In genomic region chr1:224381880-224382548, GRCh38 we compare ENCODE assay signal across 21 cellular contexts. TPM values are rescaled to one million over a fixed set of nuclear protein-coding genes. Genes with fewer than 3 reads are reported as not detected.
DNase-seq lines count a peak whose midpoint lies in the region; ATAC-seq, FAIRE-seq and TF ChIP-seq lines count a peak whose summit lies in the region.
"Had no signal": no experiment of that assay in that cellular context is flagged by ENCODE, and none has a peak within 500 bp of the region (broad histone marks: within the 10 kb centered on the region; RNA-seq: fewer than 3 reads in every experiment).

No MANE protein-coding gene starts in this region.

- TF ChIP-seq EP300 in HepG2 (IDR thresholded peaks at IDR 0.05; ENCODE audit: low read depth in 2 of 2, low read length in 2 of 2) (no peak), HepG2 (CRISPR knock-in tag; IDR thresholded peaks at IDR 0.05; ENCODE audit: borderline replicate concordance) (no peak)

- H3K9me2 ChIP-seq in GM23338 (ENCODE audit: insufficient read depth) = no peaks in the 10 kb centered on the region

- H3K27ac ChIP-seq in GM23338 (ENCODE audit: low read depth) (peak overlapping the region; percentile 72; the same call in 1 of the 2 replicates), HepG2 (ENCODE audit: extremely low read length, insufficient read depth, low read length) (no peak overlapping the region), tibial artery (no peak overlapping the region)
- H3K27ac ChIP-seq: brain microvascular endothelial cell, KMS-11, thyroid gland had no signal

- peaks cover 15% of the 10 kb centered on the region for H3K36me3 Mint-ChIP-seq in GM23338 (ENCODE audit: low read depth)
- H3K36me3 Mint-ChIP-seq in activated T-helper 2 cell treated with anti-CD3 and anti-CD28 coated beads, Interferon-gamma antibody, Interleukin-2, Interleukin-4, amounts not matched to agents 10 μg/mL and 5 μg/mL and 100 μg/mL, durations not matched to agents 14 hours and 24 hours and 36 hours (ENCODE audit: low read depth) = peaks cover 83% of the 10 kb centered on the region
- H3K36me3 Mint-ChIP-seq in natural killer cell treated with Interleukin-12 subunit alpha and Interleukin-12 subunit beta and Interleukin-15 and Interleukin-18, amount 100 ng/mL, for 72 hours = peaks cover 5% of the 10 kb centered on the region

- no peaks in the 10 kb centered on the region for H3K4me1 ChIP-seq in GM23338 (ENCODE audit: insufficient read depth)
- H3K4me1 ChIP-seq in HepG2 (ENCODE audit: insufficient read depth, low read length) = peaks cover 11% of the 10 kb centered on the region
- H3K4me1 ChIP-seq in tibial artery = peaks cover 0 to 21% (median under 1%) of the 10 kb centered on the region in 4 donors
- H3K4me1 ChIP-seq: thyroid gland had no signal

- FAIRE-seq in HepG2 (lab: Jason Lieb, UNC) = no peak
- FAIRE-seq: A204.1, H54 had no signal

- WGBS in HepG2 (ENCODE audit: low lambda C conversion rate) = 100% methylated on average over 4 of the region's 4 CpGs

- ATAC-seq in GM23338 = no peak
- ATAC-seq in natural killer cell treated with Interleukin-12 subunit alpha and Interleukin-12 subunit beta and Interleukin-15 and Interleukin-18, amount 100 ng/mL, for 72 hours = no peak
- no peak for ATAC-seq in HepG2
- ATAC-seq: esophagus mucosa, left lung had no signal

- H4K20me1 ChIP-seq in GM23338 (replicated peaks; ENCODE audit: insufficient read depth) = no peaks in the 10 kb centered on the region
- H4K20me1 ChIP-seq in HepG2 (ENCODE audit: insufficient read depth, low read length) = no peaks in the 10 kb centered on the region

- H3K79me2 ChIP-seq in GM23338 (replicated peaks; ENCODE audit: insufficient read depth) (no peaks in the 10 kb centered on the region), HepG2 (ENCODE audit: insufficient read depth, low read length) (no peaks in the 10 kb centered on the region)

- H3K36me3 ChIP-seq in GM23338 (ENCODE audit: insufficient read depth) (peaks cover 8% of the 10 kb centered on the region), HepG2 (replicated peaks in 1 of 2; ENCODE audit: control insufficient read depth in 1 of 2, insufficient read depth in 2 of 2, low read length in 2 of 2) (peaks cover 0 to 8% of the 10 kb centered on the region in 2 experiments; a peak in 3 of 5 replicates), tibial artery (peaks cover 10 to 38% (median 30%) of the 10 kb centered on the region in 3 donors)

- H3K4me2 ChIP-seq in GM23338 = no peak overlapping the region
- no peak overlapping the region for H3K4me2 ChIP-seq in HepG2 (ENCODE audit: low read depth, low read length)
- H3K4me2 ChIP-seq: KMS-11 had no signal

- H2AFZ ChIP-seq in GM23338 (no peak overlapping the region), HepG2 (ENCODE audit: low read length) (no peak overlapping the region)

- DNase-seq in activated CD4-positive, alpha-beta T cell treated with anti-CD3 and anti-CD28 coated beads for 48 hours = peak; percentile 42
- DNase-seq in activated CD4-positive, alpha-beta T cell treated with anti-CD3 and anti-CD28 coated beads, Interleukin-2, amount 50 U/mL, for 1 hour = no peak
- DNase-seq in GM23338 (ENCODE audit: low spot score) (no peak), HepG2 (ENCODE audit: low spot score) (no peak), tibial artery (no peak), SK-N-DZ (ENCODE audit: low spot score) (no peak)
- no peak for DNase-seq in activated T-helper 2 cell treated with anti-CD3 and anti-CD28 coated beads, Interferon-gamma antibody, Interleukin-2, Interleukin-4, amounts not matched to agents 10 μg/mL and 5 μg/mL and 100 μg/mL, durations not matched to agents 14 hours and 24 hours and 36 hours (ENCODE audit: low spot score)
- DNase-seq in natural killer cell treated with Interleukin-12 subunit alpha and Interleukin-12 subunit beta and Interleukin-15 and Interleukin-18, amount 100 ng/mL, for 72 hours (ENCODE audit: low spot score) = no peak
- DNase-seq: activated gamma-delta T cell; brain microvascular endothelial cell; left lung; NCI-H1048; NCI-H526; SIG-M5; stimulated activated CD4-positive, alpha-beta T cell treated with anti-CD3 and anti-CD28 coated beads, Interleukin-2, amount 100 ng/mL, for 48 hours; thyroid gland had no signal

- BruUV-seq in HepG2 (replicated peaks; lab: Mats Ljungman, UMichigan) = no TSS peak

- intact Hi-C loops in activated T-helper 2 cell treated with anti-CD3 and anti-CD28 coated beads, Interferon-gamma antibody, Interleukin-2, Interleukin-4, amounts not matched to agents 10 μg/mL and 5 μg/mL and 100 μg/mL, durations not matched to agents 14 hours and 24 hours and 36 hours (cut with micrococcal nuclease) = loop anchor here (1.0 to 5.0 kb wide), 6 partner anchors 48 to 550 kb away; no protein-coding TSS in a partner anchor
- intact Hi-C loops in HepG2 (cut with micrococcal nuclease; ENCODE audit: unreplicated experiment) (no loop called here), tibial artery (cut with DNase I; ENCODE audit: low total_unique reads) (no loop called here)

- TF ChIP-seq POLR2A in HepG2 (IDR thresholded peaks at IDR 0.05; ENCODE audit: insufficient read depth in 1 of 2, low read depth in 2 of 2, low read length in 2 of 2) = no peak

- in situ Hi-C loops in HepG2 (cut with HindIII; ENCODE audit: extremely low pct_ligation_motif_present, low pct_unique_long_range_greater_than_20kb) = no loop called here

- no peaks in the 10 kb centered on the region for H3K4me1 Mint-ChIP-seq in GM23338
- peaks cover 67% of the 10 kb centered on the region for H3K4me1 Mint-ChIP-seq in activated T-helper 2 cell treated with anti-CD3 and anti-CD28 coated beads, Interferon-gamma antibody, Interleukin-2, Interleukin-4, amounts not matched to agents 10 μg/mL and 5 μg/mL and 100 μg/mL, durations not matched to agents 14 hours and 24 hours and 36 hours (ENCODE audit: low read depth)
- H3K4me1 Mint-ChIP-seq in natural killer cell treated with Interleukin-12 subunit alpha and Interleukin-12 subunit beta and Interleukin-15 and Interleukin-18, amount 100 ng/mL, for 72 hours (ENCODE audit: low read depth in 2 of 2) = peaks cover 43 to 59% of the 10 kb centered on the region in 2 donors

- TF ChIP-seq CTCF in GM23338 (conservative IDR thresholded peaks at IDR 0.05; ENCODE audit: low read depth in 2 of 2) (no peak), HepG2 (CRISPR knock-in tag; IDR thresholded peaks at IDR 0.05) (no peak), tibial artery (IDR thresholded peaks at IDR 0.05) (no peak)

- CTCF ChIA-PET in HepG2 (lab: Yijun Ruan, JAX; ENCODE audit: low intra/inter-chr PET ratio, low total read pairs) = no interaction called here

- no peaks in the 10 kb centered on the region for H3K9me3 ChIP-seq in HepG2 (ENCODE audit: low read length)
- H3K9me3 ChIP-seq in tibial artery = no peaks in the 10 kb centered on the region
- H3K9me3 ChIP-seq: BLaER1 treated with 17β-estradiol and CSF1 and Interleukin-3, amounts not matched to agents 10 nM and 100 nM; left lung; thyroid gland had no signal

- H3F3A ChIP-seq in GM23338 (replicated peaks; ENCODE audit: low read depth) = peaks cover 10% of the 10 kb centered on the region; the same call in 1 of the 2 replicates

- H3K27me3 Mint-ChIP-seq in GM23338 (ENCODE audit: insufficient read depth, low read depth, poor library complexity) = no peaks in the 10 kb centered on the region
- no peaks in the 10 kb centered on the region for H3K27me3 Mint-ChIP-seq in activated T-helper 2 cell treated with anti-CD3 and anti-CD28 coated beads, Interferon-gamma antibody, Interleukin-2, Interleukin-4, amounts not matched to agents 10 μg/mL and 5 μg/mL and 100 μg/mL, durations not matched to agents 14 hours and 24 hours and 36 hours (ENCODE audit: low read depth)
- H3K27me3 Mint-ChIP-seq in natural killer cell treated with Interleukin-12 subunit alpha and Interleukin-12 subunit beta and Interleukin-15 and Interleukin-18, amount 100 ng/mL, for 72 hours = no peaks in the 10 kb centered on the region

- POLR2A ChIA-PET in HepG2 (lab: Yijun Ruan, JAX) = interaction anchor here (0.5 kb wide), 1 partner anchor 14 kb away, joined by 3 read pairs; no protein-coding TSS in a partner anchor

- no peak overlapping the region for H3K9ac ChIP-seq in HepG2 (ENCODE audit: insufficient read depth, low read depth, low read length)
- H3K9ac ChIP-seq: BLaER1 treated with 17β-estradiol and CSF1 and Interleukin-3, amounts not matched to agents 10 nM and 100 nM; KMS-11 had no signal

- H3K27ac Mint-ChIP-seq in GM23338 = no peak overlapping the region
- peak overlapping the region; percentile 81 for H3K27ac Mint-ChIP-seq in activated T-helper 2 cell treated with anti-CD3 and anti-CD28 coated beads, Interferon-gamma antibody, Interleukin-2, Interleukin-4, amounts not matched to agents 10 μg/mL and 5 μg/mL and 100 μg/mL, durations not matched to agents 14 hours and 24 hours and 36 hours
- H3K27ac Mint-ChIP-seq in natural killer cell treated with Interleukin-12 subunit alpha and Interleukin-12 subunit beta and Interleukin-15 and Interleukin-18, amount 100 ng/mL, for 72 hours = peak overlapping the region; percentile 75 to 78

- H3K9me3 Mint-ChIP-seq in GM23338 = no peaks in the 10 kb centered on the region
- no peaks in the 10 kb centered on the region for H3K9me3 Mint-ChIP-seq in activated T-helper 2 cell treated with anti-CD3 and anti-CD28 coated beads, Interferon-gamma antibody, Interleukin-2, Interleukin-4, amounts not matched to agents 10 μg/mL and 5 μg/mL and 100 μg/mL, durations not matched to agents 14 hours and 24 hours and 36 hours
- no peaks in the 10 kb centered on the region for H3K9me3 Mint-ChIP-seq in natural killer cell treated with Interleukin-12 subunit alpha and Interleukin-12 subunit beta and Interleukin-15 and Interleukin-18, amount 100 ng/mL, for 72 hours

- TF ChIP-seq RAD21 in HepG2 (CRISPR knock-in tag; IDR thresholded peaks at IDR 0.05) = no peak

- H3K4me3 ChIP-seq in GM23338 (no peak overlapping the region), HepG2 (replicated peaks in 1 of 3; ENCODE audit: insufficient read depth in 1 of 3, low read depth in 2 of 3, low read length in 3 of 3) (no peak overlapping the region), tibial artery (no peak overlapping the region)
- H3K4me3 ChIP-seq: BLaER1 treated with 17β-estradiol and CSF1 and Interleukin-3, amounts not matched to agents 10 nM and 100 nM; left lung; thyroid gland had no signal

- H3K27me3 ChIP-seq in GM23338 (ENCODE audit: insufficient read depth) (no peaks in the 10 kb centered on the region), HepG2 (ENCODE audit: control insufficient read depth in 1 of 2, insufficient read depth in 2 of 2, low read length in 2 of 2) (no peaks in the 10 kb centered on the region), tibial artery (no peaks in the 10 kb centered on the region)
- H3K27me3 ChIP-seq: brain microvascular endothelial cell, left lung, thyroid gland had no signal

- H3K4me3 Mint-ChIP-seq in GM23338 = no peak overlapping the region
- no peak overlapping the region for H3K4me3 Mint-ChIP-seq in activated T-helper 2 cell treated with anti-CD3 and anti-CD28 coated beads, Interferon-gamma antibody, Interleukin-2, Interleukin-4, amounts not matched to agents 10 μg/mL and 5 μg/mL and 100 μg/mL, durations not matched to agents 14 hours and 24 hours and 36 hours (ENCODE audit: low read depth)
- H3K4me3 Mint-ChIP-seq in natural killer cell treated with Interleukin-12 subunit alpha and Interleukin-12 subunit beta and Interleukin-15 and Interleukin-18, amount 100 ng/mL, for 72 hours = peak overlapping the region; percentile 47

RNA-seq across cellular contexts. Expression of gene CNIH4, which starts 25.3 kb away (rescaled TPM):
- 47.4 and 53.5 TPM in 2 replicates for total RNA-seq in GM23338 (2014; rRNA removed; shearing (Covaris generic))
- 191 and 194 TPM in 2 replicates for polyA plus RNA-seq in GM23338 (2016; fragmentation: Nextera tagmentation; extraction: Ambion mirVana)
- 60.2 and 60.7 TPM in 2 replicates for total RNA-seq in activated T-helper 2 cell treated with anti-CD3 and anti-CD28 coated beads, Interferon-gamma antibody, Interleukin-2, Interleukin-4, amounts not matched to agents 10 μg/mL and 5 μg/mL and 100 μg/mL, durations not matched to agents 14 hours and 24 hours and 36 hours
- 10 to 100 TPM; 36.3 to 53.5 TPM for total RNA-seq in natural killer cell treated with Interleukin-12 subunit alpha and Interleukin-12 subunit beta and Interleukin-15 and Interleukin-18, amount 100 ng/mL, for 72 hours
- total RNA-seq in HepG2 (2016; rRNA removed; fragmentation: Illumina TruSeq; extraction: Trizol) = 30.3 and 51.8 TPM in 2 replicates
- total RNA-seq in HepG2 (2016; cell fraction: cytosol; rRNA removed; fragmentation: Illumina TruSeq; extraction: Trizol; ENCODE audit: low read depth) = 22.2 and 22.5 TPM in 2 replicates
- 35.5 and 50.0 TPM in 2 replicates for total RNA-seq in HepG2 (2016; cell fraction: insoluble cytoplasmic fraction; rRNA removed; fragmentation: Illumina TruSeq; extraction: Trizol)
- 23.2 and 27.4 TPM in 2 replicates for total RNA-seq in HepG2 (2016; cell fraction: membrane; rRNA removed; fragmentation: Illumina TruSeq; extraction: Trizol)
- 36.2 and 41.0 TPM in 2 replicates for total RNA-seq in HepG2 (2016; cell fraction: nucleus; rRNA removed; fragmentation: Illumina TruSeq; extraction: Trizol)
- 50.4 and 52.9 TPM in 2 replicates for polyA plus RNA-seq in HepG2 (2011; rRNA removed)
- 35.6 and 59.3 TPM in 2 replicates for polyA plus RNA-seq in HepG2 (2011; cell fraction: cytosol; rRNA removed)
- 15.6 and 17.8 TPM in 2 replicates for polyA plus RNA-seq in HepG2 (2011; cell fraction: nucleus; rRNA removed)
- 43.8 and 59.5 TPM in 2 replicates for polyA plus RNA-seq in HepG2 (2012)
- polyA plus RNA-seq in HepG2 (2016; cell fraction: cytosol; fragmentation: Illumina TruSeq; extraction: Trizol; ENCODE audit: low read depth) = 22.0 and 24.7 TPM in 2 replicates
- 31.4 and 34.0 TPM in 2 replicates for polyA plus RNA-seq in HepG2 (2016; cell fraction: insoluble cytoplasmic fraction; fragmentation: Illumina TruSeq; extraction: Trizol; ENCODE audit: low read depth)
- polyA plus RNA-seq in HepG2 (2016; cell fraction: membrane; fragmentation: Illumina TruSeq; extraction: Trizol; ENCODE audit: low read depth) = 22.1 and 23.7 TPM in 2 replicates
- 73.2 and 75.9 TPM in 2 replicates for polyA plus RNA-seq in HepG2 (2016; cell fraction: nucleus; fragmentation: Illumina TruSeq; extraction: Trizol; ENCODE audit: insufficient read depth, low read depth)
- 26.3 and 42.7 TPM in 2 replicates for polyA minus RNA-seq in HepG2 (2011; rRNA and poly(A)+ RNA removed; ENCODE audit: low replicate concordance)
- 7.6 and 13.7 TPM in 2 replicates for polyA minus RNA-seq in HepG2 (2011; cell fraction: cytosol; rRNA and poly(A)+ RNA removed)
- polyA minus RNA-seq in HepG2 (2011; cell fraction: nucleus; rRNA and poly(A)+ RNA removed) = 13.1 and 13.3 TPM in 2 replicates
- polyA plus RNA-seq in SK-N-DZ (2014; cell fraction: cytosol; rRNA removed) = 60.8 and 89.4 TPM in 2 replicates
- 47.2 and 53.1 TPM in 2 replicates for polyA plus RNA-seq in SK-N-DZ (2014; cell fraction: nucleus; rRNA removed)

RNA-seq across cellular contexts. Expression of gene NVL, which starts 52.0 kb away (rescaled TPM):
- 35.3 and 44.4 TPM in 2 replicates for total RNA-seq in GM23338 (2014; rRNA removed; shearing (Covaris generic))
- polyA plus RNA-seq in GM23338 (2016; fragmentation: Nextera tagmentation; extraction: Ambion mirVana) (62.2 and 71.7 TPM in 2 replicates), HepG2 (2011; rRNA removed) (7.6 and 8.3 TPM in 2 replicates)
- total RNA-seq in activated T-helper 2 cell treated with anti-CD3 and anti-CD28 coated beads, Interferon-gamma antibody, Interleukin-2, Interleukin-4, amounts not matched to agents 10 μg/mL and 5 μg/mL and 100 μg/mL, durations not matched to agents 14 hours and 24 hours and 36 hours = 38.4 and 39.0 TPM in 2 replicates
- total RNA-seq in natural killer cell treated with Interleukin-12 subunit alpha and Interleukin-12 subunit beta and Interleukin-15 and Interleukin-18, amount 100 ng/mL, for 72 hours = 10 to 100 TPM; 36.2 to 64.3 TPM
- total RNA-seq in HepG2 (2016; rRNA removed; fragmentation: Illumina TruSeq; extraction: Trizol) = 18.2 and 21.0 TPM in 2 replicates
- 7.4 and 8.8 TPM in 2 replicates for total RNA-seq in HepG2 (2016; cell fraction: cytosol; rRNA removed; fragmentation: Illumina TruSeq; extraction: Trizol; ENCODE audit: low read depth)
- 21.2 and 22.7 TPM in 2 replicates for total RNA-seq in HepG2 (2016; cell fraction: insoluble cytoplasmic fraction; rRNA removed; fragmentation: Illumina TruSeq; extraction: Trizol)
- 10.7 and 11.3 TPM in 2 replicates for total RNA-seq in HepG2 (2016; cell fraction: membrane; rRNA removed; fragmentation: Illumina TruSeq; extraction: Trizol)
- 35.2 and 36.4 TPM in 2 replicates for total RNA-seq in HepG2 (2016; cell fraction: nucleus; rRNA removed; fragmentation: Illumina TruSeq; extraction: Trizol)
- polyA plus RNA-seq in HepG2 (2011; cell fraction: cytosol; rRNA removed) = 4.7 and 6.7 TPM in 2 replicates
- 7.7 and 8.8 TPM in 2 replicates for polyA plus RNA-seq in HepG2 (2011; cell fraction: nucleus; rRNA removed)
- 8.4 and 8.9 TPM in 2 replicates for polyA plus RNA-seq in HepG2 (2012)
- polyA plus RNA-seq in HepG2 (2016; cell fraction: cytosol; fragmentation: Illumina TruSeq; extraction: Trizol; ENCODE audit: low read depth) = 4.2 and 5.2 TPM in 2 replicates
- polyA plus RNA-seq in HepG2 (2016; cell fraction: insoluble cytoplasmic fraction; fragmentation: Illumina TruSeq; extraction: Trizol; ENCODE audit: low read depth) = 17.3 and 18.5 TPM in 2 replicates
- 6.9 and 8.0 TPM in 2 replicates for polyA plus RNA-seq in HepG2 (2016; cell fraction: membrane; fragmentation: Illumina TruSeq; extraction: Trizol; ENCODE audit: low read depth)
- polyA plus RNA-seq in HepG2 (2016; cell fraction: nucleus; fragmentation: Illumina TruSeq; extraction: Trizol; ENCODE audit: insufficient read depth, low read depth) = 24.4 and 33.8 TPM in 2 replicates
- 7.1 and 34.1 TPM in 2 replicates for polyA minus RNA-seq in HepG2 (2011; rRNA and poly(A)+ RNA removed; ENCODE audit: low replicate concordance)
- polyA minus RNA-seq in HepG2 (2011; cell fraction: cytosol; rRNA and poly(A)+ RNA removed) = 6.9 and 7.8 TPM in 2 replicates
- polyA minus RNA-seq in HepG2 (2011; cell fraction: nucleus; rRNA and poly(A)+ RNA removed) = 32.3 and 38.8 TPM in 2 replicates
- 42.3 and 55.6 TPM in 2 replicates for polyA plus RNA-seq in SK-N-DZ (2014; cell fraction: cytosol; rRNA removed)
- 47.2 and 54.0 TPM in 2 replicates for polyA plus RNA-seq in SK-N-DZ (2014; cell fraction: nucleus; rRNA removed)

RNA-seq across cellular contexts. Expression of gene WDR26, which starts 52.6 kb away (rescaled TPM):
- 71.0 and 74.6 TPM in 2 replicates for total RNA-seq in GM23338 (2014; rRNA removed; shearing (Covaris generic))
- 13.9 and 16.9 TPM in 2 replicates for polyA plus RNA-seq in GM23338 (2016; fragmentation: Nextera tagmentation; extraction: Ambion mirVana)
- total RNA-seq in activated T-helper 2 cell treated with anti-CD3 and anti-CD28 coated beads, Interferon-gamma antibody, Interleukin-2, Interleukin-4, amounts not matched to agents 10 μg/mL and 5 μg/mL and 100 μg/mL, durations not matched to agents 14 hours and 24 hours and 36 hours = 80.5 and 82.0 TPM in 2 replicates
- 100 to 1,000 TPM in 1 of 2 donors, 10 to 100 TPM in 1; 87.7 to 103 TPM for total RNA-seq in natural killer cell treated with Interleukin-12 subunit alpha and Interleukin-12 subunit beta and Interleukin-15 and Interleukin-18, amount 100 ng/mL, for 72 hours
- total RNA-seq in HepG2 (2016; rRNA removed; fragmentation: Illumina TruSeq; extraction: Trizol) = 13.2 and 24.6 TPM in 2 replicates
- 2.7 and 3.3 TPM in 2 replicates for total RNA-seq in HepG2 (2016; cell fraction: cytosol; rRNA removed; fragmentation: Illumina TruSeq; extraction: Trizol; ENCODE audit: low read depth)
- 13.3 and 24.2 TPM in 2 replicates for total RNA-seq in HepG2 (2016; cell fraction: insoluble cytoplasmic fraction; rRNA removed; fragmentation: Illumina TruSeq; extraction: Trizol)
- total RNA-seq in HepG2 (2016; cell fraction: membrane; rRNA removed; fragmentation: Illumina TruSeq; extraction: Trizol) = 12.5 and 15.1 TPM in 2 replicates
- 32.3 and 36.8 TPM in 2 replicates for total RNA-seq in HepG2 (2016; cell fraction: nucleus; rRNA removed; fragmentation: Illumina TruSeq; extraction: Trizol)
- 23.3 and 23.7 TPM in 2 replicates for polyA plus RNA-seq in HepG2 (2011; rRNA removed)
- 8.6 and 13.7 TPM in 2 replicates for polyA plus RNA-seq in HepG2 (2011; cell fraction: cytosol; rRNA removed)
- 39.3 and 44.1 TPM in 2 replicates for polyA plus RNA-seq in HepG2 (2011; cell fraction: nucleus; rRNA removed)
- 39.2 and 40.9 TPM in 2 replicates for polyA plus RNA-seq in HepG2 (2012)
- 1.7 and 1.9 TPM in 2 replicates for polyA plus RNA-seq in HepG2 (2016; cell fraction: cytosol; fragmentation: Illumina TruSeq; extraction: Trizol; ENCODE audit: low read depth)
- polyA plus RNA-seq in HepG2 (2016; cell fraction: insoluble cytoplasmic fraction; fragmentation: Illumina TruSeq; extraction: Trizol; ENCODE audit: low read depth) = 30.4 and 32.4 TPM in 2 replicates
- 7.1 and 8.8 TPM in 2 replicates for polyA plus RNA-seq in HepG2 (2016; cell fraction: membrane; fragmentation: Illumina TruSeq; extraction: Trizol; ENCODE audit: low read depth)
- 48.4 and 49.1 TPM in 2 replicates for polyA plus RNA-seq in HepG2 (2016; cell fraction: nucleus; fragmentation: Illumina TruSeq; extraction: Trizol; ENCODE audit: insufficient read depth, low read depth)
- 29.3 and 32.7 TPM in 2 replicates for polyA minus RNA-seq in HepG2 (2011; rRNA and poly(A)+ RNA removed; ENCODE audit: low replicate concordance)
- 44.8 and 53.5 TPM in 2 replicates for polyA minus RNA-seq in HepG2 (2011; cell fraction: cytosol; rRNA and poly(A)+ RNA removed)
- polyA minus RNA-seq in HepG2 (2011; cell fraction: nucleus; rRNA and poly(A)+ RNA removed) = 117 and 134 TPM in 2 replicates
- 31.4 and 38.1 TPM in 2 replicates for polyA plus RNA-seq in SK-N-DZ (2014; cell fraction: cytosol; rRNA removed)
- 39.3 and 46.6 TPM in 2 replicates for polyA plus RNA-seq in SK-N-DZ (2014; cell fraction: nucleus; rRNA removed)
